In the genomic region with DNA sequence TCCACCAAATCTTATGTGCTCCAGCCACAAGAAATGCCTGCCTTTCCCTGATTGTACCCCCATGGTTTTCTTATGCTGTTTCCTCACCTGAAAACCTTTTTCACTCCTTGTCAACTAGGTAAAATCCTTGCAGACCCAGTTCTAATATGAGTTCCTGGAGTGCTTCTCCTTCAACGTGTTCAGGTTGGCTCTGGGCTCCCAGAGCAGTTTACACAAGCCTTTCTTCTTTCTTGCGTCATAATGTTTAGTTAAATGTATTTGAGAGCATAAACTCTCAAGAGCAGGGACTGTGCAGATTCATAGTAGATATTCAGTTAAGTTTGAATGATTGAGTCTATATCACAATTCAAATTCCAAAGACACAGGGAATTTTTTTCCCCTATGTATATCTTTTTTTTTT, we compare ENCODE assay signal across 31 cellular contexts.
"Had no signal": no experiment of that assay in that cellular context is flagged by ENCODE, and none has a peak within 500 bp of the region (broad histone marks: within the 10 kb centered on the region; RNA-seq: fewer than 3 reads in every experiment).

No MANE protein-coding gene starts in this region.

- FAIRE-seq: astrocyte had no signal

- H3K9me3 ChIP-seq: colonic mucosa had no signal

- H3K27ac ChIP-seq: brain microvascular endothelial cell, cardiac muscle cell, colonic mucosa, epithelial cell of prostate, gastroesophageal sphincter, heart right ventricle, WERI-Rb-1 had no signal

- ATAC-seq: activated CD4-positive, CD25-positive, alpha-beta regulatory T cell treated with anti-CD3 and anti-CD28 coated beads, Interleukin-2, amount 50 U/mL, for 24 hours; activated CD8-positive, alpha-beta T cell treated with anti-CD3 and anti-CD28 coated beads for 36 hours; activated T-cell treated with anti-CD3 and anti-CD28 coated beads, Interleukin-2, amount 50 U/mL, for 4 hours; activated T-helper 17 cell treated with anti-CD3 and anti-CD28 coated beads, Interleukin-2, amount 50 U/mL, for 72 hours; gastroesophageal sphincter; heart right ventricle; T-helper 17 cell had no signal

- H3K4me3 ChIP-seq: cardiac muscle cell, colonic mucosa, esophagus squamous epithelium, gastroesophageal sphincter, heart right ventricle had no signal

- H3K27me3 ChIP-seq: brain microvascular endothelial cell, cardiac muscle cell, colonic mucosa, esophagus squamous epithelium had no signal

- H3K4me1 ChIP-seq: colonic mucosa, esophagus squamous epithelium, gastroesophageal sphincter, heart right ventricle had no signal

- DNase-seq: activated B cell treated with CpG ODN at 0.5 μM for 24 hours; activated CD4-positive, alpha-beta T cell treated with anti-CD3 and anti-CD28 coated beads for 48 hours; activated CD4-positive, alpha-beta T cell treated with anti-CD3 and anti-CD28 coated beads, Interleukin-2, amount 50 U/mL, for 1 hour; activated CD4-positive, alpha-beta T cell treated with anti-CD3 and anti-CD28 coated beads, Interleukin-2, amount 50 U/mL, for 48 hours; activated CD8-positive, alpha-beta memory T cell treated with anti-CD3 and anti-CD28 coated beads for 24 hours; activated CD8-positive, alpha-beta T cell treated with anti-CD3 and anti-CD28 coated beads for 36 hours; activated effector memory CD4-positive, alpha-beta T cell treated with Interleukin-2 at 50 U/mL for 16 hours; activated gamma-delta T cell treated with Interleukin-2 at 50 U/mL for 16 hours; activated naive CD4-positive, alpha-beta T cell treated with anti-CD3 and anti-CD28 coated beads, Interleukin-2, amount 50 U/mL, for 16 hours; activated naive CD4-positive, alpha-beta T cell treated with Interleukin-2 at 50 U/mL for 16 hours; activated T-cell treated with anti-CD3 and anti-CD28 coated beads, Interleukin-2, amount 50 U/mL, for 4 hours; amniotic stem cell; anterior cingulate cortex; brain microvascular endothelial cell; central memory CD4-positive, alpha-beta T cell; cerebellar nuclear complex; colonic mucosa; effector CD8-positive, alpha-beta T cell; esophagus squamous epithelium; foreskin melanocyte; heart right ventricle; T-helper 1 cell; T-helper 17 cell; T1000; WERI-Rb-1 had no signal

- H3K36me3 ChIP-seq: brain microvascular endothelial cell, cardiac muscle cell, colonic mucosa, esophagus squamous epithelium, gastroesophageal sphincter, heart right ventricle, WERI-Rb-1 had no signal
